13 cellular contexts compared by ENCODE assay signal in genomic region chr15:49468440-49468839, GRCh38. TPM values are rescaled to one million over a fixed set of nuclear protein-coding genes. Genes with fewer than 3 reads are reported as not detected.
A peak's percentile ranks its signal among the peaks of the same experiment; 100 is the strongest.
DNase-seq lines count a peak whose midpoint lies in the region; ATAC-seq and TF ChIP-seq lines count a peak whose summit lies in the region.
"Had no signal": no experiment of that assay in that cellular context is flagged by ENCODE, and none has a peak within 500 bp of the region (broad histone marks: within the 10 kb centered on the region; RNA-seq: fewer than 3 reads in every experiment).

No MANE protein-coding gene starts in this region.

- DNase-seq in AG10803 (ENCODE audit: low read depth) (peak; percentile 72), MG63 (peak; percentile 15), fibroblast of the aortic adventitia (ENCODE audit: low read depth) (peak; percentile 59), osteoblast (ENCODE audit: insufficient read length, low spot score, missing footprints) (no peak), dedifferentiated amniotic fluid mesenchymal stem cell (ENCODE audit: extremely low spot score) (no peak)
- no peak for DNase-seq in stimulated activated CD4-positive, alpha-beta T cell treated with anti-CD3 and anti-CD28 coated beads, Interleukin-2, amount 100 ng/mL, for 48 hours
- DNase-seq: activated CD4-positive, alpha-beta T cell treated with anti-CD3 and anti-CD28 coated beads for 36 hours; activated T-cell treated with anti-CD3 and anti-CD28 coated beads, Interleukin-2, amount 50 U/mL, for 48 hours; amygdala; glutamatergic neuron; T-helper 2 cell had no signal

- ATAC-seq in GM21526 (IDR thresholded peaks at IDR 0.05; ENCODE audit: low FRiP score, unreplicated experiment) (no peak), GM19023 (IDR thresholded peaks at IDR 0.05; ENCODE audit: unreplicated experiment) (no peak)
- ATAC-seq: activated CD4-positive, alpha-beta T cell treated with anti-CD3 and anti-CD28 coated beads for 36 hours had no signal

- peak overlapping the region; percentile 38 for H3K4me2 ChIP-seq in osteoblast (ENCODE audit: insufficient read depth, low read length)

- H3K27ac ChIP-seq in osteoblast (ENCODE audit: low read depth, low read length) = peak overlapping the region; percentile 43

- peaks cover 42% of the 10 kb centered on the region for H3K4me1 ChIP-seq in osteoblast (ENCODE audit: insufficient read depth, low read length)

- no peak overlapping the region for H2AFZ ChIP-seq in osteoblast (ENCODE audit: low read length)

- H3K27me3 ChIP-seq in MG63 = no peaks in the 10 kb centered on the region
- no peaks in the 10 kb centered on the region for H3K27me3 ChIP-seq in osteoblast (ENCODE audit: insufficient read depth, low read length)

- H3K36me3 ChIP-seq in MG63 = peaks cover 21% of the 10 kb centered on the region
- H3K36me3 ChIP-seq in osteoblast (ENCODE audit: insufficient read depth, low read length) = peaks cover 23% of the 10 kb centered on the region

- peak overlapping the region; percentile 32 for H3K4me3 ChIP-seq in AG10803 (ENCODE audit: low read length)
- H3K4me3 ChIP-seq in MG63 = no peak overlapping the region
- peak overlapping the region; percentile 7 for H3K4me3 ChIP-seq in fibroblast of the aortic adventitia (ENCODE audit: low read depth, low read length)
- peak overlapping the region; percentile 2 for H3K4me3 ChIP-seq in osteoblast (ENCODE audit: insufficient read depth, low read length)

- peaks cover 3% of the 10 kb centered on the region for H4K20me1 ChIP-seq in osteoblast (ENCODE audit: insufficient read depth, low read length)

- TF ChIP-seq CTCF in AG10803 (conservative IDR thresholded peaks at IDR 0.05; ENCODE audit: low read length) (no peak), fibroblast of the aortic adventitia (IDR thresholded peaks at IDR 0.05; ENCODE audit: insufficient read depth, low read length) (no peak), osteoblast (IDR thresholded peaks at IDR 0.05; ENCODE audit: extremely low read depth, low read depth, low read length) (no peak)

- H3K79me2 ChIP-seq in osteoblast (ENCODE audit: insufficient read depth, low read length) = peaks cover 53% of the 10 kb centered on the region

- no peaks in the 10 kb centered on the region for H3K9me3 ChIP-seq in MG63
- H3K9me3 ChIP-seq in osteoblast (ENCODE audit: low read depth, low read length) = no peaks in the 10 kb centered on the region

RNA-seq across cellular contexts. Expression of gene FGF7, which starts 45.4 kb away (rescaled TPM):
- 7.1 and 9.2 TPM in 2 replicates for total RNA-seq in MG63 (2014; rRNA removed; shearing (Covaris generic); ENCODE audit: low replicate concordance)
- total RNA-seq in fibroblast of the aortic adventitia (ENCODE audit: low replicate concordance) = 87.9 and 97.7 TPM in 2 replicates
- total RNA-seq in osteoblast = 377 and 445 TPM in 2 replicates
- total RNA-seq: activated CD4-positive, alpha-beta T cell treated with anti-CD3 and anti-CD28 coated beads for 36 hours had no signal

Comparison
In these comparisons a context has a peak if more than half of its experiments do, and no peak if none do; other contexts are left out.
1. DNase-seq: peak in AG10803 (single experiment), MG63 (single experiment) and fibroblast of the aortic adventitia (single experiment); none in osteoblast (single experiment), stimulated activated CD4-positive, alpha-beta T cell treated with anti-CD3 and anti-CD28 coated beads, Interleukin-2, amount 100 ng/mL, for 48 hours (0 of 2) and dedifferentiated amniotic fluid mesenchymal stem cell (single experiment).